In genomic region chr19:925912-926594, GRCh38 we compare ENCODE assay signal across 1 cellular context.
TF ChIP-seq lines count a peak whose summit lies in the region.

Gene ARID3A (plus strand): TSS chr19:926035. CDS start chr19:929529, 3,494 bp downstream.

TF ChIP-seq in H1, 55 proteins besides CTCF, POLR2A, EP300 and RAD21:
- TF ChIP-seq SIN3A (conservative IDR thresholded peaks at IDR 0.05 in 1 of 2, IDR thresholded peaks at IDR 0.05 in 1 of 2; ENCODE audit: low read depth in 1 of 2, low read length in 2 of 2): no peak
- no peak for TF ChIP-seq GABPA (IDR thresholded peaks at IDR 0.05; ENCODE audit: borderline replicate concordance, insufficient read depth, low read length)
- TF ChIP-seq NANOG (IDR thresholded peaks at IDR 0.05; ENCODE audit: insufficient read depth, low read depth, low read length, poor library complexity, severe bottlenecking): no peak
- TF ChIP-seq E2F6 (IDR thresholded peaks at IDR 0.05): no peak
- no peak for TF ChIP-seq KDM1A (IDR thresholded peaks at IDR 0.05; ENCODE audit: borderline replicate concordance, low read length)
